18 cellular contexts compared by ENCODE assay signal in genomic region chr1:238658766-238659165, GRCh38.
A peak's percentile ranks its signal among the peaks of the same experiment; 100 is the strongest.
DNase-seq lines count a peak whose midpoint lies in the region; ATAC-seq and TF ChIP-seq lines count a peak whose summit lies in the region.
"Had no signal": no experiment of that assay in that cellular context is flagged by ENCODE, and none has a peak within 500 bp of the region (broad histone marks: within the 10 kb centered on the region; RNA-seq: fewer than 3 reads in every experiment).

No MANE protein-coding gene starts in this region.

- H3K27me3 ChIP-seq in OCI-LY3 (ENCODE audit: low read depth, low read length) = no peaks in the 10 kb centered on the region
- H3K27me3 ChIP-seq: ascending aorta, esophagus squamous epithelium, stomach had no signal

- H3K4me1 ChIP-seq in OCI-LY3 (ENCODE audit: low read length) (no peaks in the 10 kb centered on the region), mucosa of descending colon (ENCODE audit: low read depth) (no peaks in the 10 kb centered on the region)
- H3K4me1 ChIP-seq: ascending aorta, esophagus squamous epithelium, stomach had no signal

- H3K9me3 ChIP-seq in OCI-LY3 (ENCODE audit: insufficient read depth, low read length) (no peaks in the 10 kb centered on the region), mucosa of descending colon (no peaks in the 10 kb centered on the region)
- H3K9me3 ChIP-seq: ascending aorta, esophagus squamous epithelium, stomach had no signal

- no peak overlapping the region for H3K27ac Mint-ChIP-seq in nephron progenitor cell

- H3K4me1 Mint-ChIP-seq in nephron progenitor cell = no peaks in the 10 kb centered on the region

- 0 out of 2 replicates have a peak overlapping the region, but pooled peaks have one; percentile 41 for H2AFZ ChIP-seq in OCI-LY3 (ENCODE audit: low read depth, low read length)

- H3K36me3 ChIP-seq in OCI-LY3 (replicated peaks; ENCODE audit: low read depth, low read length) (no peaks in the 10 kb centered on the region), mucosa of descending colon (ENCODE audit: low read depth) (no peaks in the 10 kb centered on the region)
- H3K36me3 ChIP-seq: ascending aorta, esophagus squamous epithelium, stomach had no signal

- H3K9ac ChIP-seq in OCI-LY3 (ENCODE audit: low read length) = no peak overlapping the region

- H3K4me3 ChIP-seq in OCI-LY3 (ENCODE audit: low read length) (no peak overlapping the region), choroid plexus epithelial cell (ENCODE audit: low read depth, low read length) (no peak overlapping the region), mucosa of descending colon (no peak overlapping the region)
- H3K4me3 ChIP-seq: ascending aorta, esophagus squamous epithelium, stomach had no signal

- TF ChIP-seq CTCF in OCI-LY3 (IDR thresholded peaks at IDR 0.05; ENCODE audit: low read depth, low read length) (no peak), choroid plexus epithelial cell (conservative IDR thresholded peaks at IDR 0.05; ENCODE audit: low read depth, low read length) (no peak), omental fat pad (IDR thresholded peaks at IDR 0.05) (no peak), mucosa of descending colon (IDR thresholded peaks at IDR 0.05) (no peak), nephron progenitor cell (IDR thresholded peaks at IDR 0.05) (no peak)

- H3K4me2 ChIP-seq in OCI-LY3 (ENCODE audit: low read length) = no peak overlapping the region

- H3K27ac ChIP-seq in OCI-LY3 (ENCODE audit: low read length) = no peak overlapping the region
- H3K27ac ChIP-seq: esophagus squamous epithelium, stomach had no signal

- no peaks in the 10 kb centered on the region for H3K9me3 Mint-ChIP-seq in nephron progenitor cell

- no peaks in the 10 kb centered on the region for H4K20me1 ChIP-seq in OCI-LY3 (ENCODE audit: insufficient read depth, low read length)

- H3K36me3 Mint-ChIP-seq in nephron progenitor cell (ENCODE audit: low read depth) = no peaks in the 10 kb centered on the region

- H3K4me3 Mint-ChIP-seq in nephron progenitor cell = no peak overlapping the region

- ATAC-seq in omental fat pad (ENCODE audit: low FRiP score) (peak; percentile 62), mucosa of descending colon (no peak)
- ATAC-seq: left lobe of liver had no signal

- intact Hi-C loops in mucosa of descending colon (cut with DNase I, micrococcal nuclease) = no loop called here

- peak; percentile 80 for DNase-seq in EL
- DNase-seq in choroid plexus epithelial cell (ENCODE audit: low read depth) = peak; percentile 75
- no peak for DNase-seq in omental fat pad (ENCODE audit: low spot score)
- DNase-seq in NCI-H146 (lab: John Stamatoyannopoulos, UW) = no peak
- no peak for DNase-seq in NCI-H2196 (lab: John Stamatoyannopoulos, UW; ENCODE audit: unreplicated experiment)
- DNase-seq in mucosa of descending colon = no peak
- no peak for DNase-seq in nephron progenitor cell
- DNase-seq: activated effector memory CD4-positive, alpha-beta T cell treated with Interleukin-2 at 50 U/mL for 16 hours; AML-193; DMS 273 treated with DMSO at 0.1 percent for 48 hours; esophagus squamous epithelium; NCI-H2029 treated with DMSO at 0.1 percent for 48 hours; NCI-H69; stimulated activated CD4-positive, alpha-beta T cell treated with anti-CD3 and anti-CD28 coated beads, Interleukin-15, amount 100 ng/mL, for 24 hours; stomach had no signal

- no peaks in the 10 kb centered on the region for H3K79me2 ChIP-seq in OCI-LY3 (ENCODE audit: low read length)

- no peaks in the 10 kb centered on the region for H3K27me3 Mint-ChIP-seq in nephron progenitor cell (ENCODE audit: low read depth, poor library complexity)

Comparison
In these comparisons a context has a peak if more than half of its experiments do, and no peak if none do; other contexts are left out.
1. DNase-seq: peak in EL (single experiment) and choroid plexus epithelial cell (single experiment); none in omental fat pad (single experiment), NCI-H146 (single experiment), NCI-H2196 (single experiment), mucosa of descending colon (0 of 3) and nephron progenitor cell (single experiment).